Comparison of ENCODE assay signal across 25 cellular contexts in the genomic region with DNA sequence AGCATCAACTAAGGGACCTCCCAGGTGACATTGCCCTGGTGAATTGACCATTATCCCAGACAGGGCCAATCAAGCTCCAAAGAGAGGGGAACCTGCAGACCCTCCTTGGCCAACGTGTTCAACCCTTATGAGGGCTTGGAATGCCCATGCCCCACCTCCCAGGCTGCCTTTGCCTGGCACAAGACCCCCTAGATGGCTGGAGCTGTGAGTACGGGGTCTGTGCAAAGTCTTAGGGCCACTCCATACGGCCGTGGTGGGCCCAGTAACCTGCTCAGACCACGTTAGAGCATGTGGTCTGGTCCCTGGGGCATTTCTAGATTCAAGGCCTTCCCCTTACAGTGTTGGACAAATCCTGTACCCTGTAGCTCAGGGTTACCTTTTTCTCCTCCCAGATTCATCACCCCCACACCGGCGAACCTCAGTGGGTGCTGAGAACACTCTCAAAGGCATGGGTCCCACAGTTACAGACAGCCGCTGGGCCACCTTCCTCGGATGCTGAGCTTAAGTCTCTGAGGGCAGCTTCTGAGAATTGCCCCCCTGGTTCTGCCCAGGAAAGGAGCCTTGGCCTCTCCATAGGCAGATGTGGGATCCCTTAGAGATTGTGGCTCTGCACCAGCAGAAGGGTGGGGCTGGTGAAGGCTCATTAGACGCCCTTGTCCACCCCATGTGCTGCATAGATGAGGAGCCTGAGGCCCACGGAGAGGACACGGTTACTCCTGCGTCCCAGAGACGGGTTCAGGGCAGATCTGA. TPM values are rescaled to one million over a fixed set of nuclear protein-coding genes. Genes with fewer than 3 reads are reported as not detected.
DNase-seq lines count a peak whose midpoint lies in the region; ATAC-seq lines count a peak whose summit lies in the region.
"Had no signal": no experiment of that assay in that cellular context is flagged by ENCODE, and none has a peak within 500 bp of the region (broad histone marks: within the 10 kb centered on the region; RNA-seq: fewer than 3 reads in every experiment).

No MANE protein-coding gene starts in this region.

- no peaks in the 10 kb centered on the region for H3K9me3 Mint-ChIP-seq in activated naive CD8-positive, alpha-beta T cell treated with anti-CD3 and anti-CD28 coated beads, Interleukin-2, amount 10 ng/mL, durations not matched to agents 7 days and 5 days
- H3K9me3 Mint-ChIP-seq in activated naive CD8-positive, alpha-beta T cell treated with anti-CD3 and anti-CD28 coated beads for 36 hours, result no peaks in the 10 kb centered on the region

- DNase-seq in activated naive CD8-positive, alpha-beta T cell treated with anti-CD3 and anti-CD28 coated beads, Interleukin-2, amount 10 ng/mL, durations not matched to agents 7 days and 5 days, result peak; percentile 19
- DNase-seq in activated naive CD8-positive, alpha-beta T cell treated with anti-CD3 and anti-CD28 coated beads for 36 hours, result no peak
- DNase-seq in ecto neural progenitor cell (ENCODE audit: low spot score) (peak; percentile 41), posterior vena cava (ENCODE audit: low spot score) (peak; percentile 54), NCI-H510A (lab: John Stamatoyannopoulos, UW) (no peak), DMS53 (lab: John Stamatoyannopoulos, UW) (no peak)
- DNase-seq in stimulated activated CD4-positive, alpha-beta T cell treated with anti-CD3 and anti-CD28 coated beads, Interleukin-2, amount 100 ng/mL, for 48 hours, result no peak
- DNase-seq: 8988T, ACHN, Calu3, DND-41, Kasumi-1, MV-4-11, NCI-H1105, NCI-H146, NCI-H1930, NCI-H2107, NCI-H446, NCI-H526, PC-9, SHP77 had no signal

- no peaks in the 10 kb centered on the region for H3K36me3 Mint-ChIP-seq in activated naive CD8-positive, alpha-beta T cell treated with anti-CD3 and anti-CD28 coated beads, Interleukin-2, amount 10 ng/mL, durations not matched to agents 7 days and 5 days
- no peaks in the 10 kb centered on the region for H3K36me3 Mint-ChIP-seq in activated naive CD8-positive, alpha-beta T cell treated with anti-CD3 and anti-CD28 coated beads for 36 hours

- peaks cover 7% of the 10 kb centered on the region for H3K4me1 Mint-ChIP-seq in activated naive CD8-positive, alpha-beta T cell treated with anti-CD3 and anti-CD28 coated beads, Interleukin-2, amount 10 ng/mL, durations not matched to agents 7 days and 5 days
- no peaks in the 10 kb centered on the region for H3K4me1 Mint-ChIP-seq in activated naive CD8-positive, alpha-beta T cell treated with anti-CD3 and anti-CD28 coated beads for 36 hours

- ATAC-seq in activated naive CD8-positive, alpha-beta T cell treated with anti-CD3 and anti-CD28 coated beads, Interleukin-2, amount 10 ng/mL, durations not matched to agents 7 days and 5 days (ENCODE audit: low read depth), result no peak
- ATAC-seq: K562 had no signal

- H3K27me3 Mint-ChIP-seq in activated naive CD8-positive, alpha-beta T cell treated with anti-CD3 and anti-CD28 coated beads, Interleukin-2, amount 10 ng/mL, durations not matched to agents 7 days and 5 days, result peaks cover 35% of the 10 kb centered on the region
- peaks cover 33% of the 10 kb centered on the region for H3K27me3 Mint-ChIP-seq in activated naive CD8-positive, alpha-beta T cell treated with anti-CD3 and anti-CD28 coated beads for 36 hours

- no peak overlapping the region for H3K4me3 Mint-ChIP-seq in activated naive CD8-positive, alpha-beta T cell treated with anti-CD3 and anti-CD28 coated beads, Interleukin-2, amount 10 ng/mL, durations not matched to agents 7 days and 5 days
- H3K4me3 Mint-ChIP-seq in activated naive CD8-positive, alpha-beta T cell treated with anti-CD3 and anti-CD28 coated beads for 36 hours, result no peak overlapping the region

- POLR2A ChIA-PET in activated naive CD8-positive, alpha-beta T cell treated with anti-CD3 and anti-CD28 coated beads, Interleukin-2, amount 10 ng/mL, durations not matched to agents 7 days and 5 days (lab: Charles Lee), result no interaction called here

- intact Hi-C loops in posterior vena cava (cut with DNase I), result no loop called here

- no peak overlapping the region for H3K27ac Mint-ChIP-seq in activated naive CD8-positive, alpha-beta T cell treated with anti-CD3 and anti-CD28 coated beads, Interleukin-2, amount 10 ng/mL, durations not matched to agents 7 days and 5 days
- H3K27ac Mint-ChIP-seq in activated naive CD8-positive, alpha-beta T cell treated with anti-CD3 and anti-CD28 coated beads for 36 hours, result no peak overlapping the region

RNA-seq across cellular contexts. Expression of a gene that starts 18.3 kb away (rescaled TPM):
- total RNA-seq in activated naive CD8-positive, alpha-beta T cell treated with anti-CD3 and anti-CD28 coated beads, Interleukin-2, amount 10 ng/mL, durations not matched to agents 7 days and 5 days, result not detected
- total RNA-seq in activated naive CD8-positive, alpha-beta T cell treated with anti-CD3 and anti-CD28 coated beads for 36 hours, result not detected
- 10 to 100 TPM; 13.1 to 24.4 TPM for total RNA-seq in posterior vena cava
- total RNA-seq: Calu3, PC-9, SK-MEL-5 had no signal

RNA-seq across cellular contexts. Expression of a gene that starts 33.0 kb away (rescaled TPM):
- not detected for total RNA-seq in activated naive CD8-positive, alpha-beta T cell treated with anti-CD3 and anti-CD28 coated beads, Interleukin-2, amount 10 ng/mL, durations not matched to agents 7 days and 5 days
- not detected for total RNA-seq in activated naive CD8-positive, alpha-beta T cell treated with anti-CD3 and anti-CD28 coated beads for 36 hours
- total RNA-seq in posterior vena cava, result not detected
- total RNA-seq: Calu3, H4, K562, M059J, PC-9, SK-MEL-5 had no signal

Comparison
In these comparisons a context has a peak if more than half of its experiments do, and no peak if none do; other contexts are left out.
1. DNase-seq: peak in activated naive CD8-positive, alpha-beta T cell treated with anti-CD3 and anti-CD28 coated beads, Interleukin-2, amount 10 ng/mL, durations not matched to agents 7 days and 5 days (single experiment), ecto neural progenitor cell (single experiment) and posterior vena cava (single experiment); none in activated naive CD8-positive, alpha-beta T cell treated with anti-CD3 and anti-CD28 coated beads for 36 hours (single experiment), NCI-H510A (single experiment), stimulated activated CD4-positive, alpha-beta T cell treated with anti-CD3 and anti-CD28 coated beads, Interleukin-2, amount 100 ng/mL, for 48 hours (0 of 2) and DMS53 (single experiment).
2. RNA of a gene that starts 18.3 kb away (total RNA-seq): 13.1 to 24.4 TPM in posterior vena cava; not detected in activated naive CD8-positive, alpha-beta T cell treated with anti-CD3 and anti-CD28 coated beads, Interleukin-2, amount 10 ng/mL, durations not matched to agents 7 days and 5 days and not detected in activated naive CD8-positive, alpha-beta T cell treated with anti-CD3 and anti-CD28 coated beads for 36 hours; every median in the first group is over 10 times any median in the second.